Comparison of ENCODE assay signal across 2 cellular contexts in the genomic region with DNA sequence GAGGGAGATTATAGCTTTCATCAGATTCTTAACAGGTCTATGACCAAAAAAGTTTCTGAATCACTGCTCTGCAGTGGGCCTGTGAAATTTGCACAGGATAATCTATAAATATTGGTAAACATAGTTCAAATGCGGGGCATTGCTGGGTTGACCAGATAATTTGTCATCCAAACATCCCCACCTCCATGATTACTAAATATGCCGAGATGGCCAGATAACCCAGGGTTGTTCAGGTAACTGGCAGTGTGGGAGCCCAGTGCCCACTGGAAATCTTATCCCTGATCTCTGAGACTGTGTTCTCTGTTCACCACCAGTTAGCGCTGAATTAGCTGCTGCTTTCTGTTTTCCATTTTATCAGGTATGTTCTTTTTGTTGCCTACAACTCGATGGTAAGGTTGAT.
TF ChIP-seq lines count a peak whose summit lies in the region.

No MANE protein-coding gene starts in this region.

TF ChIP-seq in GM23338, 12 proteins besides CTCF, POLR2A, EP300 and RAD21:
- TF ChIP-seq POLR2AphosphoS5 (IDR thresholded peaks at IDR 0.05; ENCODE audit: low read depth), result no peak
- TF ChIP-seq NANOG (IDR thresholded peaks at IDR 0.05; ENCODE audit: borderline replicate concordance), result no peak
- no peak for TF ChIP-seq ZNF462 (CRISPR knock-in tag; IDR thresholded peaks at IDR 0.05)
- no peak for TF ChIP-seq CREB1 (CRISPR knock-in tag; IDR thresholded peaks at IDR 0.05; ENCODE audit: low read depth)
- no peak for TF ChIP-seq ZNF114 (CRISPR knock-in tag; IDR thresholded peaks at IDR 0.05)
- TF ChIP-seq JUNB (IDR thresholded peaks at IDR 0.05; ENCODE audit: unreplicated experiment), result no peak
- TF ChIP-seq, protein P1, sequence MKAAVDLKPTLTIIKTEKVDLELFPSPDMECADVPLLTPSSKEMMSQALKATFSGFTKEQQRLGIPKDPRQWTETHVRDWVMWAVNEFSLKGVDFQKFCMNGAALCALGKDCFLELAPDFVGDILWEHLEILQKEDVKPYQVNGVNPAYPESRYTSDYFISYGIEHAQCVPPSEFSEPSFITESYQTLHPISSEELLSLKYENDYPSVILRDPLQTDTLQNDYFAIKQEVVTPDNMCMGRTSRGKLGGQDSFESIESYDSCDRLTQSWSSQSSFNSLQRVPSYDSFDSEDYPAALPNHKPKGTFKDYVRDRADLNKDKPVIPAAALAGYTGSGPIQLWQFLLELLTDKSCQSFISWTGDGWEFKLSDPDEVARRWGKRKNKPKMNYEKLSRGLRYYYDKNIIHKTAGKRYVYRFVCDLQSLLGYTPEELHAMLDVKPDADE (IDR thresholded peaks at IDR 0.05), result no peak
- no peak for TF ChIP-seq ZNF331 (CRISPR knock-in tag; IDR thresholded peaks at IDR 0.05; ENCODE audit: low read depth)

TF ChIP-seq in WTC11, 78 proteins besides CTCF, POLR2A, EP300 and RAD21:
- TF ChIP-seq, protein P2, sequence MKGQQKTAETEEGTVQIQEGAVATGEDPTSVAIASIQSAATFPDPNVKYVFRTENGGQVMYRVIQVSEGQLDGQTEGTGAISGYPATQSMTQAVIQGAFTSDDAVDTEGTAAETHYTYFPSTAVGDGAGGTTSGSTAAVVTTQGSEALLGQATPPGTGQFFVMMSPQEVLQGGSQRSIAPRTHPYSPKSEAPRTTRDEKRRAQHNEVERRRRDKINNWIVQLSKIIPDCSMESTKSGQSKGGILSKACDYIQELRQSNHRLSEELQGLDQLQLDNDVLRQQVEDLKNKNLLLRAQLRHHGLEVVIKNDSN (CRISPR knock-in tag; IDR thresholded peaks at IDR 0.05), result no peak
- TF ChIP-seq, protein P3, sequence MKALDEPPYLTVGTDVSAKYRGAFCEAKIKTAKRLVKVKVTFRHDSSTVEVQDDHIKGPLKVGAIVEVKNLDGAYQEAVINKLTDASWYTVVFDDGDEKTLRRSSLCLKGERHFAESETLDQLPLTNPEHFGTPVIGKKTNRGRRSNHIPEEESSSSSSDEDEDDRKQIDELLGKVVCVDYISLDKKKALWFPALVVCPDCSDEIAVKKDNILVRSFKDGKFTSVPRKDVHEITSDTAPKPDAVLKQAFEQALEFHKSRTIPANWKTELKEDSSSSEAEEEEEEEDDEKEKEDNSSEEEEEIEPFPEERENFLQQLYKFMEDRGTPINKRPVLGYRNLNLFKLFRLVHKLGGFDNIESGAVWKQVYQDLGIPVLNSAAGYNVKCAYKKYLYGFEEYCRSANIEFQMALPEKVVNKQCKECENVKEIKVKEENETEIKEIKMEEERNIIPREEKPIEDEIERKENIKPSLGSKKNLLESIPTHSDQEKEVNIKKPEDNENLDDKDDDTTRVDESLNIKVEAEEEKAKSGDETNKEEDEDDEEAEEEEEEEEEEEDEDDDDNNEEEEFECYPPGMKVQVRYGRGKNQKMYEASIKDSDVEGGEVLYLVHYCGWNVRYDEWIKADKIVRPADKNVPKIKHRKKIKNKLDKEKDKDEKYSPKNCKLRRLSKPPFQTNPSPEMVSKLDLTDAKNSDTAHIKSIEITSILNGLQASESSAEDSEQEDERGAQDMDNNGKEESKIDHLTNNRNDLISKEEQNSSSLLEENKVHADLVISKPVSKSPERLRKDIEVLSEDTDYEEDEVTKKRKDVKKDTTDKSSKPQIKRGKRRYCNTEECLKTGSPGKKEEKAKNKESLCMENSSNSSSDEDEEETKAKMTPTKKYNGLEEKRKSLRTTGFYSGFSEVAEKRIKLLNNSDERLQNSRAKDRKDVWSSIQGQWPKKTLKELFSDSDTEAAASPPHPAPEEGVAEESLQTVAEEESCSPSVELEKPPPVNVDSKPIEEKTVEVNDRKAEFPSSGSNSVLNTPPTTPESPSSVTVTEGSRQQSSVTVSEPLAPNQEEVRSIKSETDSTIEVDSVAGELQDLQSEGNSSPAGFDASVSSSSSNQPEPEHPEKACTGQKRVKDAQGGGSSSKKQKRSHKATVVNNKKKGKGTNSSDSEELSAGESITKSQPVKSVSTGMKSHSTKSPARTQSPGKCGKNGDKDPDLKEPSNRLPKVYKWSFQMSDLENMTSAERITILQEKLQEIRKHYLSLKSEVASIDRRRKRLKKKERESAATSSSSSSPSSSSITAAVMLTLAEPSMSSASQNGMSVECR (CRISPR knock-in tag; IDR thresholded peaks at IDR 0.05; ENCODE audit: borderline replicate concordance), result no peak
- TF ChIP-seq, protein P4, sequence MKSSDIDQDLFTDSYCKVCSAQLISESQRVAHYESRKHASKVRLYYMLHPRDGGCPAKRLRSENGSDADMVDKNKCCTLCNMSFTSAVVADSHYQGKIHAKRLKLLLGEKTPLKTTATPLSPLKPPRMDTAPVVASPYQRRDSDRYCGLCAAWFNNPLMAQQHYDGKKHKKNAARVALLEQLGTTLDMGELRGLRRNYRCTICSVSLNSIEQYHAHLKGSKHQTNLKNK (CRISPR knock-in tag; IDR thresholded peaks at IDR 0.05), result no peak
- TF ChIP-seq CREB1 (CRISPR knock-in tag; IDR thresholded peaks at IDR 0.05) (no peak), E2F1 (CRISPR knock-in tag; IDR thresholded peaks at IDR 0.05) (no peak), ATF1 (CRISPR knock-in tag; IDR thresholded peaks at IDR 0.05) (no peak), KAT7 (CRISPR knock-in tag; IDR thresholded peaks at IDR 0.05; ENCODE audit: borderline replicate concordance) (no peak), TP53 (CRISPR knock-in tag; IDR thresholded peaks at IDR 0.05) (no peak), ZBTB43 (CRISPR knock-in tag; IDR thresholded peaks at IDR 0.05) (no peak), RELA (CRISPR knock-in tag; IDR thresholded peaks at IDR 0.05; ENCODE audit: borderline replicate concordance) (no peak), ATF3 (CRISPR knock-in tag; conservative IDR thresholded peaks at IDR 0.05) (no peak)
